Comparison of ENCODE assay signal across 8 cellular contexts in genomic region chr9:71249729-71250317, GRCh38.
DNase-seq lines count a peak whose midpoint lies in the region; ATAC-seq and TF ChIP-seq lines count a peak whose summit lies in the region.

No MANE protein-coding gene starts in this region.

- peak; percentile 14 for DNase-seq in NOMO-1 treated with DMSO at 0.1 percent for 48 hours (lab: John Stamatoyannopoulos, UW; ENCODE audit: unreplicated experiment)
- no peak for DNase-seq in NOMO-1 treated with dmso at 0.1 percent for 144 hours (lab: John Stamatoyannopoulos, UW; ENCODE audit: unreplicated experiment)
- DNase-seq in HEK293T (ENCODE audit: extremely low spot score): peak; percentile 56
- DNase-seq in NCI-H1105 treated with DMSO at 0.1 percent for 48 hours (lab: John Stamatoyannopoulos, UW): peak; percentile 77
- peak; percentile 44 for DNase-seq in WERI-Rb-1
- no peak for DNase-seq in left cardiac atrium
- no peak for DNase-seq in sigmoid colon

- WGBS in sigmoid colon, 2 donors: 4 to 14% methylated on average over 5 of the region's 5 CpGs

- peak; percentile 73 for TF ChIP-seq CTCF in WERI-Rb-1 (IDR thresholded peaks at IDR 0.05; ENCODE audit: low read depth, low read length)
- TF ChIP-seq CTCF in sigmoid colon (IDR thresholded peaks at IDR 0.05): peak in 3 of 4 experiments; percentile 47 to 59 (median 56)

- H3K27ac ChIP-seq in WERI-Rb-1 (no peak overlapping the region; the same call in 1 of the 2 replicates), sigmoid colon (no peak overlapping the region)

- no peaks in the 10 kb centered on the region for H3K36me3 ChIP-seq in WERI-Rb-1
- no peaks in the 10 kb centered on the region for H3K36me3 ChIP-seq in sigmoid colon

- no peaks in the 10 kb centered on the region for H3K9me3 ChIP-seq in WERI-Rb-1 (ENCODE audit: severe bottlenecking)
- no peaks in the 10 kb centered on the region for H3K9me3 ChIP-seq in sigmoid colon

- no peak for TF ChIP-seq EP300 in sigmoid colon (IDR thresholded peaks at IDR 0.05)

- CTCF ChIA-PET in HEK293T (lab: Yijun Ruan, JAX): interaction anchor here (1.0 to 1.1 kb wide), 2 partner anchors 325 to 612 kb away, joined by 3 to 4 read pairs; no protein-coding TSS in a partner anchor

- no peaks in the 10 kb centered on the region for H3K4me1 ChIP-seq in sigmoid colon

- ATAC-seq in left cardiac atrium: peak; percentile 67 to 68
- ATAC-seq in HG02840 (IDR thresholded peaks at IDR 0.05; ENCODE audit: low FRiP score, unreplicated experiment): no peak

- intact Hi-C loops in left cardiac atrium (cut with DNase I) (loop anchor here (2.0 to 10.0 kb wide), 3 partner anchors 323 to 609 kb away; no protein-coding TSS in a partner anchor), sigmoid colon (cut with DNase I) (loop anchor here (5.0 kb wide), 1 partner anchor 608 kb away; no protein-coding TSS in a partner anchor)

- H3K4me3 ChIP-seq in WERI-Rb-1 (ENCODE audit: low read depth, low read length) (no peak overlapping the region), sigmoid colon (no peak overlapping the region)

- POLR2A ChIA-PET in HEK293T (lab: Yijun Ruan, JAX): no interaction called here

- H3K27me3 ChIP-seq in WERI-Rb-1 (ENCODE audit: insufficient read depth, low read depth, severe bottlenecking) (no peaks in the 10 kb centered on the region), sigmoid colon (no peaks in the 10 kb centered on the region)

- no peak for TF ChIP-seq POLR2A in sigmoid colon (IDR thresholded peaks at IDR 0.05)

TF ChIP-seq in HEK293T, 16 proteins besides CTCF, POLR2A, EP300 and RAD21:
- no peak for TF ChIP-seq SP1 (IDR thresholded peaks at IDR 0.05)
- TF ChIP-seq FOXA1 (IDR thresholded peaks at IDR 0.05): no peak
- no peak for TF ChIP-seq ARNT (IDR thresholded peaks at IDR 0.05)
- TF ChIP-seq FOXK2 (IDR thresholded peaks at IDR 0.05): no peak
- no peak for TF ChIP-seq NFRKB (IDR thresholded peaks at IDR 0.05)
- no peak for TF ChIP-seq LEF1 (IDR thresholded peaks at IDR 0.05; ENCODE audit: borderline replicate concordance)
- TF ChIP-seq HDGF (IDR thresholded peaks at IDR 0.05; ENCODE audit: borderline replicate concordance): no peak
- TF ChIP-seq SUZ12 (IDR thresholded peaks at IDR 0.05): no peak
- TF ChIP-seq TARDBP (IDR thresholded peaks at IDR 0.05): no peak
- no peak for TF ChIP-seq FOXM1 (IDR thresholded peaks at IDR 0.05; ENCODE audit: borderline replicate concordance)
- TF ChIP-seq PKNOX1 (IDR thresholded peaks at IDR 0.05): no peak
- no peak for TF ChIP-seq L3MBTL2 (conservative IDR thresholded peaks at IDR 0.05)

Comparison
In these comparisons a context has a peak if more than half of its experiments do, and no peak if none do; other contexts are left out.
1. DNase-seq: peak in NOMO-1 treated with DMSO at 0.1 percent for 48 hours (single experiment), HEK293T (single experiment), NCI-H1105 treated with DMSO at 0.1 percent for 48 hours (single experiment) and WERI-Rb-1 (single experiment); none in NOMO-1 treated with dmso at 0.1 percent for 144 hours (single experiment), left cardiac atrium (single experiment) and sigmoid colon (single experiment).